28 cellular contexts compared by ENCODE assay signal in the genomic region with DNA sequence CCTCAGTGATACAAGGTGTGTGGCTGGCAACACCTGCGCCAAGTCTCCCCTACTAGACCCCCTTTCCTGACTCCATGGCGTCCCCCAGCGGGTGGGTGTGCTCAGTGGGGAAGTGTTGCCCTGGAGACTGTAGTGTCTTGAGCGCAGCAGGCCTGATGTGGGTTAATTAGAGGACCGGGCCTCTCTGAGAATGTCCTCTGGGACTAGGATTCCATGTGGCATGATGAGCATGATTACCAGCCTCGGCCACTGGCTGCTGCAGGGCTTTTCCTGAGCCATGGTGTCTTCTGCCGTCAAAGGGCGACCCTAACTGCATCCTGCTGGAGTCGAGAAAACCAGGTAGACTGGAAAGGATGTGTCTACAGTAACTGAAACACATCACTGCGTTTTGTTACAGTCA.
"Had no signal": no experiment of that assay in that cellular context is flagged by ENCODE, and none has a peak within 500 bp of the region (broad histone marks: within the 10 kb centered on the region; RNA-seq: fewer than 3 reads in every experiment).

No MANE protein-coding gene starts in this region.

- H3K27ac Mint-ChIP-seq: activated naive CD8-positive, alpha-beta T cell; mesothelial cell of epicardium; nephron progenitor cell; T-helper 1 cell treated with Interleukin-12 subunit alpha and Interleukin-12 subunit beta and Interleukin-4 antibody, amounts not matched to agents 30 μg/mL and 1 μg/mL, for 36 hours had no signal

- ATAC-seq: activated CD4-positive, CD25-positive, alpha-beta regulatory T cell treated with anti-CD3 and anti-CD28 coated beads, Interleukin-2, amount 50 U/mL, for 24 hours; gastroesophageal sphincter; left cardiac atrium; left ventricle myocardium superior; sciatic nerve had no signal

- H3K27me3 Mint-ChIP-seq: activated naive CD8-positive, alpha-beta T cell; naive B cell had no signal

- DNase-seq: activated CD4-positive, alpha-beta T cell treated with anti-CD3 and anti-CD28 coated beads for 48 hours; activated CD4-positive, alpha-beta T cell treated with anti-CD3 and anti-CD28 coated beads, Interleukin-2, amount 50 U/mL, for 48 hours; activated CD8-positive, alpha-beta memory T cell treated with anti-CD3 and anti-CD28 coated beads for 24 hours; activated naive CD4-positive, alpha-beta T cell; brain microvascular endothelial cell; effector memory CD4-positive, alpha-beta T cell; hippocampal formation; left cardiac atrium; left ventricle myocardium superior; mammary epithelial cell; naive B cell; nephron progenitor cell; ovary; retina; small intestine; stimulated activated CD4-positive, alpha-beta T cell treated with anti-CD3 and anti-CD28 coated beads, Interleukin-15, amount 100 ng/mL, for 24 hours; stimulated activated CD4-positive, alpha-beta T cell treated with anti-CD3 and anti-CD28 coated beads, Interleukin-2, amount 100 ng/mL, for 24 hours; stimulated activated naive CD4-positive, alpha-beta T cell treated with Interleukin-2 at 50 U/mL for 16 hours; SW 1271; T1000; trophoblast cell; WERI-Rb-1 had no signal

- H3K4me1 Mint-ChIP-seq: mesothelial cell of epicardium, nephron progenitor cell had no signal

- H3K9me3 Mint-ChIP-seq: mesothelial cell of epicardium; naive B cell; nephron progenitor cell; T-helper 1 cell treated with Interleukin-12 subunit alpha and Interleukin-12 subunit beta and Interleukin-4 antibody, amounts not matched to agents 30 μg/mL and 1 μg/mL, for 36 hours had no signal

- H3K4me3 Mint-ChIP-seq: activated naive CD8-positive, alpha-beta T cell; mesothelial cell of epicardium; naive B cell; nephron progenitor cell; T-helper 1 cell treated with Interleukin-12 subunit alpha and Interleukin-12 subunit beta and Interleukin-4 antibody, amounts not matched to agents 30 μg/mL and 1 μg/mL, for 36 hours had no signal
